In genomic region chr4:4945021-4945420, GRCh38 we compare ENCODE assay signal across 22 cellular contexts.
DNase-seq lines count a peak whose midpoint lies in the region; ATAC-seq and TF ChIP-seq lines count a peak whose summit lies in the region.
"Had no signal": no experiment of that assay in that cellular context is flagged by ENCODE, and none has a peak within 500 bp of the region (broad histone marks: within the 10 kb centered on the region; RNA-seq: fewer than 3 reads in every experiment).

No MANE protein-coding gene starts in this region.

- H3K9ac ChIP-seq in BLaER1, result no peak overlapping the region

- H3K27ac ChIP-seq in BLaER1, result peak overlapping the region; percentile 81
- no peak overlapping the region for H3K27ac ChIP-seq in CD8-positive, alpha-beta T cell (ENCODE audit: low read depth, low read length)
- H3K27ac ChIP-seq: A549, SJCRH30 had no signal

- peaks cover 56% of the 10 kb centered on the region for H3K4me1 ChIP-seq in BLaER1
- peaks cover 23% of the 10 kb centered on the region for H3K4me1 ChIP-seq in CD8-positive, alpha-beta T cell (ENCODE audit: insufficient read depth, low read length)
- H3K4me1 ChIP-seq: A549, BE2C had no signal

- H3K4me2 ChIP-seq in BLaER1, result peak overlapping the region; percentile 54
- H3K4me2 ChIP-seq: A549 had no signal

- intact Hi-C loops in CD8-positive, alpha-beta T cell (cut with DNase I, micrococcal nuclease), result no loop called here

- no peak for DNase-seq in CD8-positive, alpha-beta T cell
- DNase-seq in effector memory CD8-positive, alpha-beta T cell, result no peak
- DNase-seq in DMS114 treated with DMSO at 0.1 percent for 48 hours (lab: John Stamatoyannopoulos, UW; ENCODE audit: unreplicated experiment), result no peak
- no peak for DNase-seq in DMS79 (lab: John Stamatoyannopoulos, UW)
- DNase-seq: BE2C; Calu3; CD8-positive, alpha-beta memory T cell; EL; GF-D8; KG1; NCI-H1092; NCI-H1436; NCI-H187 treated with DMSO at 0.1 percent for 48 hours; NCI-H2227 treated with DMSO at 0.1 percent for 48 hours; NCI-H510A treated with DMSO at 0.1 percent for 48 hours; NCI-H748 treated with DMSO at 0.1 percent for 48 hours; NK-92 treated with Interleukin-12 subunit alpha and Interleukin-12 subunit beta, amount 100 ng/mL, for 24 hours; SJCRH30 had no signal

- H3K36me3 ChIP-seq in BLaER1, result no peaks in the 10 kb centered on the region
- no peaks in the 10 kb centered on the region for H3K36me3 ChIP-seq in CD8-positive, alpha-beta T cell (ENCODE audit: insufficient read depth, low read length)
- H3K36me3 ChIP-seq: BE2C, SJCRH30 had no signal

- H3K4me3 ChIP-seq in BLaER1, result no peak overlapping the region
- no peak overlapping the region for H3K4me3 ChIP-seq in CD8-positive, alpha-beta T cell (ENCODE audit: low read depth, low read length)
- H3K4me3 ChIP-seq: A549, SJCRH30 had no signal

- H3K27ac Mint-ChIP-seq in CD8-positive, alpha-beta T cell, result peak overlapping the region; percentile 96
- H3K27ac Mint-ChIP-seq in effector memory CD8-positive, alpha-beta T cell, result peak overlapping the region; percentile 82 to 98
- H3K27ac Mint-ChIP-seq in stimulated activated memory B cell treated with anti-CD40 and anti-IgM and Interleukin-4, amounts not matched to agents 10 μg/mL and 1 μg/mL and 100 μg/mL, for 72 hours, result peak overlapping the region; percentile 38

- ATAC-seq in CD8-positive, alpha-beta T cell, result no peak
- no peak for ATAC-seq in effector memory CD8-positive, alpha-beta T cell (replicated peaks)
- ATAC-seq in stimulated activated memory B cell treated with anti-CD40 and anti-IgM and Interleukin-4, amounts not matched to agents 10 μg/mL and 1 μg/mL and 100 μg/mL, for 72 hours, result no peak
- no peak for ATAC-seq in HG03097 (IDR thresholded peaks at IDR 0.05; ENCODE audit: low FRiP score, unreplicated experiment)
- ATAC-seq: A549 had no signal

- H3K9me3 Mint-ChIP-seq in CD8-positive, alpha-beta T cell, result peaks cover 3% of the 10 kb centered on the region
- no peaks in the 10 kb centered on the region for H3K9me3 Mint-ChIP-seq in effector memory CD8-positive, alpha-beta T cell
- peaks cover 6% of the 10 kb centered on the region for H3K9me3 Mint-ChIP-seq in stimulated activated memory B cell treated with anti-CD40 and anti-IgM and Interleukin-4, amounts not matched to agents 10 μg/mL and 1 μg/mL and 100 μg/mL, for 72 hours

- TF ChIP-seq CTCF in CD8-positive, alpha-beta T cell (IDR thresholded peaks at IDR 0.05), result no peak

- POLR2A ChIA-PET in CD8-positive, alpha-beta T cell (lab: Charles Lee), result no interaction called here

- H3K27me3 ChIP-seq in BLaER1, result no peaks in the 10 kb centered on the region
- H3K27me3 ChIP-seq in CD8-positive, alpha-beta T cell (ENCODE audit: insufficient read depth, low read length), result no peaks in the 10 kb centered on the region

- H4K20me1 ChIP-seq in BLaER1, result no peaks in the 10 kb centered on the region

- peaks cover 26% of the 10 kb centered on the region for H3K9me3 ChIP-seq in BLaER1
- no peaks in the 10 kb centered on the region for H3K9me3 ChIP-seq in CD8-positive, alpha-beta T cell (ENCODE audit: low read length)
- H3K9me3 ChIP-seq: A549, BE2C, SJCRH30 had no signal

- no peak overlapping the region for H3K4me3 Mint-ChIP-seq in CD8-positive, alpha-beta T cell
- H3K4me3 Mint-ChIP-seq in effector memory CD8-positive, alpha-beta T cell, result no peak overlapping the region
- H3K4me3 Mint-ChIP-seq in stimulated activated memory B cell treated with anti-CD40 and anti-IgM and Interleukin-4, amounts not matched to agents 10 μg/mL and 1 μg/mL and 100 μg/mL, for 72 hours, result no peak overlapping the region

- CTCF ChIA-PET in CD8-positive, alpha-beta T cell (lab: Charles Lee), result no interaction called here

- H3K27me3 Mint-ChIP-seq in CD8-positive, alpha-beta T cell (ENCODE audit: low read depth), result no peaks in the 10 kb centered on the region
- peaks cover 0 to 6% of the 10 kb centered on the region in 2 donors for H3K27me3 Mint-ChIP-seq in effector memory CD8-positive, alpha-beta T cell
- no peaks in the 10 kb centered on the region for H3K27me3 Mint-ChIP-seq in stimulated activated memory B cell treated with anti-CD40 and anti-IgM and Interleukin-4, amounts not matched to agents 10 μg/mL and 1 μg/mL and 100 μg/mL, for 72 hours
- H3K27me3 Mint-ChIP-seq: CD8-positive, alpha-beta memory T cell had no signal

- H3K36me3 Mint-ChIP-seq in CD8-positive, alpha-beta T cell, result no peaks in the 10 kb centered on the region
- peaks cover 7% of the 10 kb centered on the region for H3K36me3 Mint-ChIP-seq in effector memory CD8-positive, alpha-beta T cell (ENCODE audit: insufficient read depth)
- no peaks in the 10 kb centered on the region for H3K36me3 Mint-ChIP-seq in stimulated activated memory B cell treated with anti-CD40 and anti-IgM and Interleukin-4, amounts not matched to agents 10 μg/mL and 1 μg/mL and 100 μg/mL, for 72 hours
- H3K36me3 Mint-ChIP-seq: CD8-positive, alpha-beta memory T cell had no signal

- peaks cover 22% of the 10 kb centered on the region for H3K4me1 Mint-ChIP-seq in CD8-positive, alpha-beta T cell (ENCODE audit: low read depth)
- peaks cover 10 to 20% of the 10 kb centered on the region in 2 donors for H3K4me1 Mint-ChIP-seq in effector memory CD8-positive, alpha-beta T cell (ENCODE audit: low read depth in 2 of 2)
- H3K4me1 Mint-ChIP-seq in stimulated activated memory B cell treated with anti-CD40 and anti-IgM and Interleukin-4, amounts not matched to agents 10 μg/mL and 1 μg/mL and 100 μg/mL, for 72 hours, result peaks cover 23% of the 10 kb centered on the region

Comparison
In these comparisons a context has a peak if more than half of its experiments do, and no peak if none do; other contexts are left out.
1. H3K27ac Mint-ChIP-seq: peak in every context shown above with its lines; median percentile 96 in CD8-positive, alpha-beta T cell; 90 in effector memory CD8-positive, alpha-beta T cell; 38 in stimulated activated memory B cell treated with anti-CD40 and anti-IgM and Interleukin-4, amounts not matched to agents 10 μg/mL and 1 μg/mL and 100 μg/mL, for 72 hours.